ENCODE assay signal across 17 cellular contexts in the genomic region with DNA sequence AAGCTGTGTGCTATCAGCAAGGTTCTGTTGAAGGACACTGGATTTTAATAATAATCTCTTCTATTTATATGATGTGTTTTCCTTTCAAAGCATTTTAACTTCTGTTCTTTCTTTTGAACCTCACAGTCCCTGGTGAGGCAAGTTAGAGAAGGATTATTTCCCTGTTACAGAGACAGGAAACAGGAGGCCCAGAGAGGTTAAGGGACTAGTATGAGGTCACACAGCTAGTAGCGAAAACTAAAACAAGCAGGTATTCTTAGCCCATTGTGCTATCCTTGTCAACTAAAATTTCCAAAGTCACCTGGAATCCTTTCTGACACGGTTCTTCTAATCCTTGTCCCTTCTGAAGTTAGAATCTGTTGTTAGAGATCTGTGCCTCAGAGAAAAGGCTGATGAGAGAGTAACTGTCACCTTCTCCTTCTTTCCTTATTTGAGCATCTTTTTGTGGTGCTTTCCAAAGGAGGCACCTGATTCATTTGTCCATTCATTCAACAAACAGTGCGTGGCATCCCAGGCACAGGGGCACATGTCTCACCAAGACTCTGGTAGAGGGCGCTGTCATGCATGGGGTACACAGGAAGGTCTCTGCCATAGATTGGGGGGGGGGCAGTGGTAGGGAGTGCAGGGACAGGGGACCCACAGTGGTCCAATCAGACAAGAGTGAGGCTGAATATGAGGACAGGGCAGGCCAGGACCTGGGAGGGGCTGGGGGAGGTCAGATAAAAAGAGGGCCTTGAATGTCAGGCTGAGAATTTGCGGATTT.
A peak's percentile ranks its signal among the peaks of the same experiment; 100 is the strongest.
DNase-seq lines count a peak whose midpoint lies in the region; ATAC-seq and TF ChIP-seq lines count a peak whose summit lies in the region.
"Had no signal": no experiment of that assay in that cellular context is flagged by ENCODE, and none has a peak within 500 bp of the region (broad histone marks: within the 10 kb centered on the region; RNA-seq: fewer than 3 reads in every experiment).

No MANE protein-coding gene starts in this region.

- TF ChIP-seq CTCF in OCI-LY7 (conservative IDR thresholded peaks at IDR 0.05; ENCODE audit: low read length) (peak; percentile 48; the same call in 1 of the 2 replicates), epithelial cell of proximal tubule (conservative IDR thresholded peaks at IDR 0.05; ENCODE audit: low read depth, low read length) (peak; percentile 8), upper lobe of right lung (IDR thresholded peaks at IDR 0.05) (no peak)

- H3K27ac Mint-ChIP-seq in activated naive CD8-positive, alpha-beta T cell treated with anti-CD3 and anti-CD28 coated beads for 36 hours = peak overlapping the region; percentile 15
- no peak overlapping the region for H3K27ac Mint-ChIP-seq in activated naive CD8-positive, alpha-beta T cell treated with anti-CD3 and anti-CD28 coated beads, Interleukin-2, amount 50 U/mL, for 24 hours

- no peaks in the 10 kb centered on the region for H3K9me3 ChIP-seq in OCI-LY7 (ENCODE audit: low read length)
- H3K9me3 ChIP-seq in upper lobe of right lung = no peaks in the 10 kb centered on the region
- H3K9me3 ChIP-seq: A549, HAP-1 had no signal

- H3K9me2 ChIP-seq in OCI-LY7 (ENCODE audit: insufficient read depth, low read length) = no peaks in the 10 kb centered on the region

- ATAC-seq in activated naive CD8-positive, alpha-beta T cell treated with anti-CD3 and anti-CD28 coated beads, Interleukin-2, amount 50 U/mL, for 24 hours = no peak
- no peak for ATAC-seq in upper lobe of right lung
- ATAC-seq: A549 had no signal

- in situ Hi-C loops in KBM-7 (cut with MboI; ENCODE audit: low pct_unique_long_range_greater_than_20kb, low sequenced_read_pairs) = no loop called here

- H3K4me1 Mint-ChIP-seq in activated naive CD8-positive, alpha-beta T cell treated with anti-CD3 and anti-CD28 coated beads for 36 hours = no peaks in the 10 kb centered on the region
- no peaks in the 10 kb centered on the region for H3K4me1 Mint-ChIP-seq in activated naive CD8-positive, alpha-beta T cell treated with anti-CD3 and anti-CD28 coated beads, Interleukin-2, amount 50 U/mL, for 24 hours

- intact Hi-C loops in OCI-LY7 (cut with micrococcal nuclease; ENCODE audit: unreplicated experiment) (no loop called here), upper lobe of right lung (cut with DNase I) (no loop called here)

- no peak for DNase-seq in activated naive CD8-positive, alpha-beta T cell treated with anti-CD3 and anti-CD28 coated beads for 36 hours
- DNase-seq in activated naive CD8-positive, alpha-beta T cell treated with anti-CD3 and anti-CD28 coated beads, Interleukin-2, amount 50 U/mL, for 24 hours = no peak
- DNase-seq in OCI-LY7 (ENCODE audit: low spot score) (no peak), epithelial cell of proximal tubule (ENCODE audit: low read depth) (no peak), upper lobe of right lung (peak; percentile 12), AG08396 (ENCODE audit: low spot score) (no peak), KBM-7 (no peak), activated gamma-delta T cell treated with Interleukin-2 at 50 U/mL for 16 hours (no peak)
- DNase-seq: DMS153, EL, NCI-H1436 treated with DMSO at 0.1 percent for 48 hours, NCI-H2029 treated with DMSO at 0.1 percent for 48 hours, SHP77 treated with DMSO at 0.1 percent for 48 hours had no signal

- no peak overlapping the region for H3K4me3 ChIP-seq in OCI-LY7 (ENCODE audit: low read depth, low read length, poor library complexity, severe bottlenecking)
- no peak overlapping the region for H3K4me3 ChIP-seq in epithelial cell of proximal tubule (ENCODE audit: low read depth, low read length)
- H3K4me3 ChIP-seq in upper lobe of right lung = no peak overlapping the region
- H3K4me3 ChIP-seq: A549, HAP-1 had no signal

- no peaks in the 10 kb centered on the region for H3K9me3 Mint-ChIP-seq in activated naive CD8-positive, alpha-beta T cell treated with anti-CD3 and anti-CD28 coated beads for 36 hours
- no peaks in the 10 kb centered on the region for H3K9me3 Mint-ChIP-seq in activated naive CD8-positive, alpha-beta T cell treated with anti-CD3 and anti-CD28 coated beads, Interleukin-2, amount 50 U/mL, for 24 hours

- H3K27ac ChIP-seq in OCI-LY7 (ENCODE audit: low read depth, low read length, poor library complexity, severe bottlenecking) (no peak overlapping the region), upper lobe of right lung (no peak overlapping the region)
- H3K27ac ChIP-seq: A549, C4-2B, HL-60 had no signal

- H3K36me3 Mint-ChIP-seq in activated naive CD8-positive, alpha-beta T cell treated with anti-CD3 and anti-CD28 coated beads for 36 hours = peaks cover 1% of the 10 kb centered on the region
- no peaks in the 10 kb centered on the region for H3K36me3 Mint-ChIP-seq in activated naive CD8-positive, alpha-beta T cell treated with anti-CD3 and anti-CD28 coated beads, Interleukin-2, amount 50 U/mL, for 24 hours (ENCODE audit: low read depth)

- no peaks in the 10 kb centered on the region for H3K79me2 ChIP-seq in OCI-LY7 (ENCODE audit: insufficient read depth, low read depth, low read length)

- H3K4me2 ChIP-seq in OCI-LY7 (ENCODE audit: low read length) = no peak overlapping the region
- H3K4me2 ChIP-seq: A549 had no signal

- POLR2A ChIA-PET in OCI-LY7 (lab: Charles Lee) = interaction anchor here (1.0 kb wide), 1 partner anchor 24 kb away, joined by 3 read pairs; no protein-coding TSS in a partner anchor

- H2AFZ ChIP-seq in OCI-LY7 (ENCODE audit: low read length) = no peak overlapping the region

- H4K20me1 ChIP-seq in OCI-LY7 (ENCODE audit: insufficient read depth, low read length) = no peaks in the 10 kb centered on the region

- no TSS peak for BruUV-seq in OCI-LY7 (replicated peaks; lab: Mats Ljungman, UMichigan)

- CTCF ChIA-PET in OCI-LY7 (lab: Charles Lee; ENCODE audit: unreplicated experiment) = no interaction called here

- no peaks in the 10 kb centered on the region for H3K27me3 ChIP-seq in upper lobe of right lung

- H3K4me3 Mint-ChIP-seq in activated naive CD8-positive, alpha-beta T cell treated with anti-CD3 and anti-CD28 coated beads for 36 hours = no peak overlapping the region
- no peak overlapping the region for H3K4me3 Mint-ChIP-seq in activated naive CD8-positive, alpha-beta T cell treated with anti-CD3 and anti-CD28 coated beads, Interleukin-2, amount 50 U/mL, for 24 hours

- H3K4me1 ChIP-seq in OCI-LY7 (ENCODE audit: insufficient read depth, low read length, poor library complexity, severe bottlenecking) (no peaks in the 10 kb centered on the region), upper lobe of right lung (no peaks in the 10 kb centered on the region)
- H3K4me1 ChIP-seq: A549, HAP-1 had no signal

- H3K36me3 ChIP-seq in OCI-LY7 (ENCODE audit: insufficient read depth, low read length) (no peaks in the 10 kb centered on the region), upper lobe of right lung (no peaks in the 10 kb centered on the region)
- H3K36me3 ChIP-seq: HAP-1 had no signal

- H3K27me3 Mint-ChIP-seq in activated naive CD8-positive, alpha-beta T cell treated with anti-CD3 and anti-CD28 coated beads for 36 hours = no peaks in the 10 kb centered on the region
- H3K27me3 Mint-ChIP-seq in activated naive CD8-positive, alpha-beta T cell treated with anti-CD3 and anti-CD28 coated beads, Interleukin-2, amount 50 U/mL, for 24 hours = no peaks in the 10 kb centered on the region
